In genomic region chr19:4057913-4058695, GRCh38 we compare ENCODE assay signal across 8 cellular contexts. TPM values are rescaled to one million over a fixed set of nuclear protein-coding genes. Genes with fewer than 3 reads are reported as not detected.
DNase-seq lines count a peak whose midpoint lies in the region; ATAC-seq, FAIRE-seq and TF ChIP-seq lines count a peak whose summit lies in the region.

No MANE protein-coding gene starts in this region.

- peaks cover 60% of the 10 kb centered on the region for H4K20me1 ChIP-seq in HepG2 (ENCODE audit: insufficient read depth, low read length)

- peak; percentile 29; the same call in 1 of the 2 replicates for TF ChIP-seq RAD21 in HepG2 (CRISPR knock-in tag; IDR thresholded peaks at IDR 0.05)

- CTCF ChIA-PET in RWPE1 (lab: Yijun Ruan, JAX), result interaction anchor here (0.6 kb wide), 1 partner anchor 51 kb away, joined by 3 read pairs; the partner anchor contains the start of gene PIAS4
- CTCF ChIA-PET in HepG2 (lab: Yijun Ruan, JAX; ENCODE audit: low intra/inter-chr PET ratio, low total read pairs), result no interaction called here

- in situ Hi-C loops in HepG2 (cut with HindIII; ENCODE audit: extremely low pct_ligation_motif_present, low pct_unique_long_range_greater_than_20kb), result no loop called here

- H3K4me2 ChIP-seq in HepG2 (ENCODE audit: low read depth, low read length), result peak overlapping the region; percentile 79

- FAIRE-seq in HepG2 (lab: Jason Lieb, UNC), result peak; percentile 54

- H3K9ac ChIP-seq in HepG2 (ENCODE audit: insufficient read depth, low read depth, low read length), result peak overlapping the region; percentile 91

- H3K9me3 ChIP-seq in HepG2 (ENCODE audit: low read length), result no peaks in the 10 kb centered on the region

- DNase-seq in EL, result peak; percentile 94
- peak; percentile 90 for DNase-seq in RWPE1 (ENCODE audit: low spot score)
- DNase-seq in caudate nucleus (lab: John Stamatoyannopoulos, UW), result peak in 20 of 61 donors; percentile 43 to 83 (median 64)
- DNase-seq in HepG2 (ENCODE audit: low spot score), result peak; percentile 90
- DNase-seq in stimulated activated CD8-positive, alpha-beta memory T cell treated with anti-CD3 and anti-CD28 coated beads, Interleukin-2, amount 100 ng/mL, for 48 hours (ENCODE audit: low read depth in 2 of 2), result peak; percentile 59 to 66

- intact Hi-C loops in HepG2 (cut with micrococcal nuclease; ENCODE audit: unreplicated experiment), result loop anchor here (10.0 kb wide), 1 partner anchor 87 kb away; no protein-coding TSS in a partner anchor

- TF ChIP-seq EP300 in HepG2 (IDR thresholded peaks at IDR 0.05; ENCODE audit: low read depth in 2 of 2, low read length in 2 of 2) (peak; percentile 11 to 45; a peak in 2 of 4 replicates), HepG2 (CRISPR knock-in tag; IDR thresholded peaks at IDR 0.05; ENCODE audit: borderline replicate concordance) (peak; percentile 6; the same call in 1 of the 2 replicates)

- TF ChIP-seq CTCF in RWPE1 (conservative IDR thresholded peaks at IDR 0.05; ENCODE audit: low read depth) (no peak; the same call in 1 of the 2 replicates), HepG2 (CRISPR knock-in tag; IDR thresholded peaks at IDR 0.05) (peak; percentile 67)

- no peaks in the 10 kb centered on the region for H3K27me3 ChIP-seq in HepG2 (ENCODE audit: control insufficient read depth in 1 of 2, insufficient read depth in 2 of 2, low read length in 2 of 2)

- peak; percentile 78 to 80 for TF ChIP-seq POLR2A in HepG2 (IDR thresholded peaks at IDR 0.05; ENCODE audit: insufficient read depth in 1 of 2, low read depth in 2 of 2, low read length in 2 of 2)

- ATAC-seq in HepG2 (peak; percentile 85), HG02623 (IDR thresholded peaks at IDR 0.05; ENCODE audit: unreplicated experiment) (no peak), HG02938 (IDR thresholded peaks at IDR 0.05; ENCODE audit: unreplicated experiment) (no peak), GM21576 (IDR thresholded peaks at IDR 0.05; ENCODE audit: unreplicated experiment) (no peak)

- BruUV-seq in HepG2 (replicated peaks; lab: Mats Ljungman, UMichigan), result no TSS peak

- peaks cover 69% of the 10 kb centered on the region for H3K4me1 ChIP-seq in HepG2 (ENCODE audit: insufficient read depth, low read length)

- POLR2A ChIA-PET in RWPE1 (lab: Yijun Ruan, JAX; ENCODE audit: low non-redundant PET) (interaction anchor here (0.5 to 0.6 kb wide), 3 partner anchors 296 to 619 kb away, joined by 3 to 4 read pairs (median 3); partner anchors contain the start of gene MRPL54), HepG2 (lab: Yijun Ruan, JAX) (interaction anchor here (0.7 to 2.4 kb wide), 15 partner anchors 9 to 413 kb away, joined by 3 to 19 read pairs (median 5); partner anchors contain the start of genes DAPK3, EEF2, HDGFL2 and MPND)

- H3K36me3 ChIP-seq in HepG2 (replicated peaks in 1 of 2; ENCODE audit: control insufficient read depth in 1 of 2, insufficient read depth in 2 of 2, low read length in 2 of 2), result peaks cover 18 to 41% of the 10 kb centered on the region in 2 experiments

- peak overlapping the region; percentile 33 to 69 (median 58) for H3K4me3 ChIP-seq in HepG2 (replicated peaks in 1 of 3; ENCODE audit: insufficient read depth in 1 of 3, low read depth in 2 of 3, low read length in 3 of 3)

- no peak overlapping the region for H2AFZ ChIP-seq in HepG2 (ENCODE audit: low read length)

- H3K27ac ChIP-seq in RWPE1 (peak overlapping the region; percentile 98), caudate nucleus (ENCODE audit: low read depth, low read length) (peak overlapping the region; percentile 93), HepG2 (ENCODE audit: extremely low read length, insufficient read depth, low read length) (peak overlapping the region; percentile 94)

- WGBS in HepG2 (ENCODE audit: low lambda C conversion rate), result 10% methylated on average over 11 of the region's 23 CpGs

- H3K79me2 ChIP-seq in HepG2 (ENCODE audit: insufficient read depth, low read length), result peaks cover 73% of the 10 kb centered on the region

TF ChIP-seq in HepG2, 621 proteins besides CTCF, POLR2A, EP300 and RAD21 (continues in another document):
- TF ChIP-seq ZNF615 (CRISPR knock-in tag; IDR thresholded peaks at IDR 0.05; ENCODE audit: borderline replicate concordance) (no peak), ZFP90 (CRISPR knock-in tag; IDR thresholded peaks at IDR 0.05; ENCODE audit: borderline replicate concordance) (peak; percentile 73; the same call in 1 of the 2 replicates), MIER3 (CRISPR knock-in tag; IDR thresholded peaks at IDR 0.05; ENCODE audit: borderline replicate concordance) (0 out of 2 replicates have a peak, but pooled peaks have one; percentile 62), NKX3-1 (CRISPR knock-in tag; IDR thresholded peaks at IDR 0.05) (peak; percentile 26; the same call in 1 of the 2 replicates), ADNP (CRISPR knock-in tag; IDR thresholded peaks at IDR 0.05) (peak; percentile 98), POGZ (CRISPR knock-in tag; IDR thresholded peaks at IDR 0.05) (peak; percentile 36; the same call in 1 of the 2 replicates), ZNF770 (CRISPR knock-in tag; IDR thresholded peaks at IDR 0.05) (peak; percentile 74), ZNF878 (CRISPR knock-in tag; IDR thresholded peaks at IDR 0.05) (peak; percentile 66; the same call in 1 of the 2 replicates)

RNA-seq across cellular contexts. Expression of gene ZBTB7A, which starts 8.6 kb away (rescaled TPM):
- total RNA-seq in HepG2 (2016; rRNA removed; fragmentation: Illumina TruSeq; extraction: Trizol), result 3.5 and 3.6 TPM in 2 replicates
- 1.8 TPM in 2 replicates for total RNA-seq in HepG2 (2016; cell fraction: cytosol; rRNA removed; fragmentation: Illumina TruSeq; extraction: Trizol; ENCODE audit: low read depth)
- 2.7 and 3.2 TPM in 2 replicates for total RNA-seq in HepG2 (2016; cell fraction: insoluble cytoplasmic fraction; rRNA removed; fragmentation: Illumina TruSeq; extraction: Trizol)
- total RNA-seq in HepG2 (2016; cell fraction: membrane; rRNA removed; fragmentation: Illumina TruSeq; extraction: Trizol), result 3.7 and 4.3 TPM in 2 replicates
- total RNA-seq in HepG2 (2016; cell fraction: nucleus; rRNA removed; fragmentation: Illumina TruSeq; extraction: Trizol), result 3.0 and 3.1 TPM in 2 replicates
- polyA plus RNA-seq in HepG2 (2011; rRNA removed), result 4.0 and 5.5 TPM in 2 replicates
- 2.9 and 4.8 TPM in 2 replicates for polyA plus RNA-seq in HepG2 (2011; cell fraction: cytosol; rRNA removed)
- polyA plus RNA-seq in HepG2 (2011; cell fraction: nucleus; rRNA removed), result 23.5 and 34.3 TPM in 2 replicates
- 4.7 and 6.0 TPM in 2 replicates for polyA plus RNA-seq in HepG2 (2012)
- 0.96 and 1.2 TPM in 2 replicates for polyA plus RNA-seq in HepG2 (2016; cell fraction: cytosol; fragmentation: Illumina TruSeq; extraction: Trizol; ENCODE audit: low read depth)
- 4.5 and 4.8 TPM in 2 replicates for polyA plus RNA-seq in HepG2 (2016; cell fraction: insoluble cytoplasmic fraction; fragmentation: Illumina TruSeq; extraction: Trizol; ENCODE audit: low read depth)
- polyA plus RNA-seq in HepG2 (2016; cell fraction: membrane; fragmentation: Illumina TruSeq; extraction: Trizol; ENCODE audit: low read depth), result 2.7 and 3.0 TPM in 2 replicates
- 9.7 and 9.9 TPM in 2 replicates for polyA plus RNA-seq in HepG2 (2016; cell fraction: nucleus; fragmentation: Illumina TruSeq; extraction: Trizol; ENCODE audit: insufficient read depth, low read depth)
- polyA minus RNA-seq in HepG2 (2011; rRNA and poly(A)+ RNA removed; ENCODE audit: low replicate concordance), result 4.3 and 12.1 TPM in 2 replicates
- polyA minus RNA-seq in HepG2 (2011; cell fraction: cytosol; rRNA and poly(A)+ RNA removed), result 9.4 and 10.5 TPM in 2 replicates
- 5.0 and 5.4 TPM in 2 replicates for polyA minus RNA-seq in HepG2 (2011; cell fraction: nucleus; rRNA and poly(A)+ RNA removed)

RNA-seq across cellular contexts. Expression of gene PIAS4, which starts 50.6 kb away (rescaled TPM):
- 20.1 and 22.4 TPM in 2 replicates for total RNA-seq in HepG2 (2016; rRNA removed; fragmentation: Illumina TruSeq; extraction: Trizol)
- total RNA-seq in HepG2 (2016; cell fraction: cytosol; rRNA removed; fragmentation: Illumina TruSeq; extraction: Trizol; ENCODE audit: low read depth), result 4.3 and 5.1 TPM in 2 replicates
- 16.7 and 23.3 TPM in 2 replicates for total RNA-seq in HepG2 (2016; cell fraction: insoluble cytoplasmic fraction; rRNA removed; fragmentation: Illumina TruSeq; extraction: Trizol)
- 9.8 and 11.2 TPM in 2 replicates for total RNA-seq in HepG2 (2016; cell fraction: membrane; rRNA removed; fragmentation: Illumina TruSeq; extraction: Trizol)
- 9.7 and 15.2 TPM in 2 replicates for total RNA-seq in HepG2 (2016; cell fraction: nucleus; rRNA removed; fragmentation: Illumina TruSeq; extraction: Trizol)
- polyA plus RNA-seq in HepG2 (2011; rRNA removed), result 8.7 and 9.0 TPM in 2 replicates
- polyA plus RNA-seq in HepG2 (2011; cell fraction: cytosol; rRNA removed), result 11.2 and 43.1 TPM in 2 replicates
- polyA plus RNA-seq in HepG2 (2011; cell fraction: nucleus; rRNA removed), result 22.4 and 27.4 TPM in 2 replicates
- polyA plus RNA-seq in HepG2 (2012), result 19.1 and 20.7 TPM in 2 replicates
- 3.3 and 3.5 TPM in 2 replicates for polyA plus RNA-seq in HepG2 (2016; cell fraction: cytosol; fragmentation: Illumina TruSeq; extraction: Trizol; ENCODE audit: low read depth)
- polyA plus RNA-seq in HepG2 (2016; cell fraction: insoluble cytoplasmic fraction; fragmentation: Illumina TruSeq; extraction: Trizol; ENCODE audit: low read depth), result 18.2 and 33.3 TPM in 2 replicates
- polyA plus RNA-seq in HepG2 (2016; cell fraction: membrane; fragmentation: Illumina TruSeq; extraction: Trizol; ENCODE audit: low read depth), result 5.6 and 5.9 TPM in 2 replicates
- 36.3 and 39.1 TPM in 2 replicates for polyA plus RNA-seq in HepG2 (2016; cell fraction: nucleus; fragmentation: Illumina TruSeq; extraction: Trizol; ENCODE audit: insufficient read depth, low read depth)
- 12.2 and 13.9 TPM in 2 replicates for polyA minus RNA-seq in HepG2 (2011; rRNA and poly(A)+ RNA removed; ENCODE audit: low replicate concordance)
- 5.1 and 7.7 TPM in 2 replicates for polyA minus RNA-seq in HepG2 (2011; cell fraction: cytosol; rRNA and poly(A)+ RNA removed)
- 14.5 and 15.1 TPM in 2 replicates for polyA minus RNA-seq in HepG2 (2011; cell fraction: nucleus; rRNA and poly(A)+ RNA removed)
